Comparison of ENCODE assay signal across 16 cellular contexts in the genomic region with DNA sequence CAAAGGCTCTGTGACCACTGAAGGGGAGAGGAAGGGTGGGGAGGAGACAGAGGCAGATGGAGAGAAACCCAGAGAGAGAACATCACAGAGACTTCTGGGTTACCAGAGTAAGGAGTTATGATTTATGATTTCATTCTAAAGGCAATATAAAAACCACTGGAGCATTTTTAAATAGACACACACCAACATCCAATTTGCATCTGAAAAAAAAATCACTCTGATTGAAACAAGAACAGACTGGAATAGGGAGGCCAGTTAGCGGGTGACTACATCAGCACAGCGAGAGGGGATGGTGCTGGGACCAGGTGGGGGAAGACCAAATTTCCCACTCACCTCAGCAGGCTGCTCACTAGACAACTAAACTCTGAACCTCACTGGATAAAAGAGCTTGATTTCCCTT.
A peak's percentile ranks its signal among the peaks of the same experiment; 100 is the strongest.
DNase-seq lines count a peak whose midpoint lies in the region; ATAC-seq, FAIRE-seq and TF ChIP-seq lines count a peak whose summit lies in the region.
"Had no signal": no experiment of that assay in that cellular context is flagged by ENCODE, and none has a peak within 500 bp of the region (broad histone marks: within the 10 kb centered on the region; RNA-seq: fewer than 3 reads in every experiment).

No MANE protein-coding gene starts in this region.

- H3K27me3 ChIP-seq in IMR-90 (ENCODE audit: control insufficient read depth, insufficient read depth, low read length) (no peaks in the 10 kb centered on the region), astrocyte (ENCODE audit: insufficient read depth, low read length) (no peaks in the 10 kb centered on the region)
- H3K27me3 ChIP-seq: adrenal gland had no signal

- no peak for ATAC-seq in IMR-90 (ENCODE audit: low read depth)

- no peaks in the 10 kb centered on the region for H3K9me3 ChIP-seq in IMR-90 (ENCODE audit: control insufficient read depth, insufficient read depth, low read length)
- H3K9me3 ChIP-seq in astrocyte (ENCODE audit: insufficient read depth, low read depth, low read length): no peaks in the 10 kb centered on the region
- H3K9me3 ChIP-seq: adrenal gland had no signal

- H3K9me1 ChIP-seq in IMR-90 (ENCODE audit: insufficient read depth, low read length): peaks cover 13% of the 10 kb centered on the region

- H3K56ac ChIP-seq in IMR-90 (ENCODE audit: extremely low read depth, insufficient read depth, low read length): no peak overlapping the region

- H2BK120ac ChIP-seq in IMR-90 (ENCODE audit: low read depth, low read length): no peak overlapping the region

- intact Hi-C loops in IMR-90 (cut with micrococcal nuclease): no loop called here

- WGBS in IMR-90 (ENCODE audit: extremely low coverage in 2 of 2, insufficient read length in 1 of 2), 2 experiments: no CpG with 5 or more reads among the region's 2 CpGs

- no peak overlapping the region for H3K27ac ChIP-seq in IMR-90 (ENCODE audit: insufficient read depth, low read length)
- peak overlapping the region; percentile 84 for H3K27ac ChIP-seq in astrocyte (ENCODE audit: low read depth, low read length)
- H3K27ac ChIP-seq: adrenal gland, left ventricle myocardium inferior had no signal

- no peak overlapping the region for H3K14ac ChIP-seq in IMR-90 (replicated peaks; ENCODE audit: low read depth, low read length)

- H3K4me1 ChIP-seq in IMR-90 (ENCODE audit: control insufficient read depth, insufficient read depth, low read length) (peaks cover 9% of the 10 kb centered on the region), astrocyte (ENCODE audit: insufficient read depth, low read length) (peaks cover 23% of the 10 kb centered on the region)
- H3K4me1 ChIP-seq: left ventricle myocardium inferior had no signal

- peak; percentile 10 for DNase-seq in ELR (ENCODE audit: low read depth)
- no peak for DNase-seq in IMR-90
- DNase-seq in astrocyte (ENCODE audit: low read depth): no peak
- no peak for DNase-seq in mesothelial cell of epicardium (ENCODE audit: low spot score in 2 of 2, unreplicated experiment in 2 of 2)
- no peak for DNase-seq in T1000 (lab: John Stamatoyannopoulos, UW)
- DNase-seq in OCI-M2 (lab: John Stamatoyannopoulos, UW; ENCODE audit: unreplicated experiment): no peak
- DNase-seq in RCC 7860 (ENCODE audit: low spot score): no peak
- DNase-seq: activated CD4-positive, alpha-beta T cell treated with anti-CD3 and anti-CD28 coated beads, Interleukin-2, amount 50 U/mL, for 1 hour; CD4-positive, CD25-positive, alpha-beta regulatory T cell; left ventricle myocardium inferior; stimulated activated CD4-positive, alpha-beta T cell treated with anti-CD3 and anti-CD28 coated beads, Interleukin-4, amount 100 ng/mL, for 24 hours had no signal

- H2AK5ac ChIP-seq in IMR-90 (ENCODE audit: low read depth, low read length): 0 out of 2 replicates have a peak overlapping the region, but pooled peaks have one; percentile 27

- H3K27ac Mint-ChIP-seq in astrocyte (ENCODE audit: unreplicated experiment) (peak overlapping the region; percentile 65), mesothelial cell of epicardium (peak overlapping the region; percentile 49)
- H3K27ac Mint-ChIP-seq: type B pancreatic cell had no signal

- FAIRE-seq in astrocyte (lab: Jason Lieb, UNC) (no peak), RCC 7860 (lab: Jason Lieb, UNC) (no peak)
- FAIRE-seq: GM18507, GM19239 had no signal

- no peak for TF ChIP-seq RAD21 in IMR-90 (IDR thresholded peaks at IDR 0.05; ENCODE audit: low read length)

- no peak for TF ChIP-seq POLR2A in IMR-90 (IDR thresholded peaks at IDR 0.05; ENCODE audit: low read depth, low read length)

- no peak overlapping the region for H4K91ac ChIP-seq in IMR-90 (ENCODE audit: insufficient read depth, low read depth, low read length)

- H4K8ac ChIP-seq in IMR-90 (ENCODE audit: low read depth in 2 of 2, low read length in 2 of 2): no peak overlapping the region; a peak in 1 of 4 replicates

- H3K27me3 Mint-ChIP-seq in astrocyte (ENCODE audit: low read depth, unreplicated experiment): no peaks in the 10 kb centered on the region
- H3K27me3 Mint-ChIP-seq in mesothelial cell of epicardium (ENCODE audit: low read depth): no peaks in the 10 kb centered on the region
- H3K27me3 Mint-ChIP-seq: CD4-positive, CD25-positive, alpha-beta regulatory T cell; type B pancreatic cell had no signal

- H3K79me2 ChIP-seq in astrocyte (ENCODE audit: insufficient read depth, low read length): peaks cover 3% of the 10 kb centered on the region

- no peak overlapping the region for H2AK9ac ChIP-seq in IMR-90 (replicated peaks; ENCODE audit: low read depth, low read length, poor library complexity)

- H3K4ac ChIP-seq in IMR-90 (ENCODE audit: low read depth, low read length): no peak overlapping the region

- H2BK5ac ChIP-seq in IMR-90 (ENCODE audit: low read depth, low read length, poor library complexity, severe bottlenecking): no peak overlapping the region

- no peak overlapping the region for H4K5ac ChIP-seq in IMR-90 (ENCODE audit: low read depth, low read length)

- no peak overlapping the region for H2BK20ac ChIP-seq in IMR-90 (ENCODE audit: low read depth, low read length)

- no peak overlapping the region for H3K23ac ChIP-seq in IMR-90 (ENCODE audit: low read depth, low read length)

- H3K4me3 ChIP-seq in IMR-90 (ENCODE audit: insufficient read depth, low read depth, low read length) (no peak overlapping the region), astrocyte (ENCODE audit: insufficient read depth, low read depth, low read length) (no peak overlapping the region)
- H3K4me3 ChIP-seq: adrenal gland, left ventricle myocardium inferior had no signal

- dilution Hi-C loops in IMR-90 (cut with HindIII; ENCODE audit: low sequenced_read_pairs, unreplicated experiment): no loop called here

- POLR2A ChIA-PET in IMR-90 (lab: Charles Lee; ENCODE audit: unreplicated experiment): no interaction called here

- peaks cover 27% of the 10 kb centered on the region for H3K4me1 Mint-ChIP-seq in astrocyte (ENCODE audit: low read depth, unreplicated experiment)
- H3K4me1 Mint-ChIP-seq in mesothelial cell of epicardium: peaks cover 20% of the 10 kb centered on the region

- H3K9me3 Mint-ChIP-seq in astrocyte (ENCODE audit: unreplicated experiment): no peaks in the 10 kb centered on the region
- H3K9me3 Mint-ChIP-seq in mesothelial cell of epicardium: peaks cover 11% of the 10 kb centered on the region
- H3K9me3 Mint-ChIP-seq: dendritic cell treated with granulocyte-macrophage colony-stimulating factor and Interleukin-4, amounts not matched to agents 40 ng/mL and 50 ng/mL, for 4 days had no signal

- CTCF ChIA-PET in IMR-90 (lab: Yijun Ruan, JAX): interaction anchor here (1.1 kb wide), 1 partner anchor 103 kb away, joined by 3 read pairs; no protein-coding TSS in a partner anchor

- in situ Hi-C loops in IMR-90 (cut with MboI; ENCODE audit: low sequenced_read_pairs): loop anchor here (10.0 kb wide), 1 partner anchor 106 kb away; the partner anchor contains the start of gene AGPAT4

- H3K4me2 ChIP-seq in IMR-90 (ENCODE audit: low read depth, low read length) (no peak overlapping the region), astrocyte (ENCODE audit: low read length) (peak overlapping the region; percentile 61)

- no peak overlapping the region for H2BK15ac ChIP-seq in IMR-90 (ENCODE audit: low read depth, low read length)

- H3K36me3 ChIP-seq in IMR-90 (ENCODE audit: control insufficient read depth, insufficient read depth, low read length) (peaks cover 4% of the 10 kb centered on the region), astrocyte (ENCODE audit: insufficient read depth, low read length) (peaks cover 7% of the 10 kb centered on the region)

- H2AFZ ChIP-seq in IMR-90 (replicated peaks; ENCODE audit: low read length, poor library complexity): no peak overlapping the region
- no peak overlapping the region for H2AFZ ChIP-seq in astrocyte (ENCODE audit: low read depth, low read length)

- H3K18ac ChIP-seq in IMR-90 (ENCODE audit: low read depth, low read length): peak overlapping the region; percentile 50; the same call in 1 of the 2 replicates

- H3K9ac ChIP-seq in IMR-90 (ENCODE audit: low read depth, low read length): no peak overlapping the region
- peak overlapping the region; percentile 49 for H3K9ac ChIP-seq in astrocyte (ENCODE audit: low read length)

- H3K4me3 Mint-ChIP-seq in astrocyte (ENCODE audit: unreplicated experiment) (no peak overlapping the region), mesothelial cell of epicardium (no peak overlapping the region)
- H3K4me3 Mint-ChIP-seq: CD4-positive, CD25-positive, alpha-beta regulatory T cell; dendritic cell treated with granulocyte-macrophage colony-stimulating factor and Interleukin-4, amounts not matched to agents 40 ng/mL and 50 ng/mL, for 4 days had no signal

- no peaks in the 10 kb centered on the region for H4K20me1 ChIP-seq in IMR-90 (ENCODE audit: insufficient read depth, low read length)
- H4K20me1 ChIP-seq in astrocyte (ENCODE audit: insufficient read depth, low read length): peaks cover 5% of the 10 kb centered on the region

- BruUV-seq in IMR-90 (replicated peaks; lab: Mats Ljungman, UMichigan): no TSS peak

- H3K36me3 Mint-ChIP-seq in astrocyte (ENCODE audit: low read depth, unreplicated experiment): peaks cover 19% of the 10 kb centered on the region
- peaks cover 2% of the 10 kb centered on the region for H3K36me3 Mint-ChIP-seq in mesothelial cell of epicardium

- peaks cover 10% of the 10 kb centered on the region in 2 experiments; a peak in 3 of 4 replicates for H3K79me1 ChIP-seq in IMR-90 (ENCODE audit: low read depth in 1 of 2, low read length in 2 of 2)

- TF ChIP-seq CTCF in IMR-90 (conservative IDR thresholded peaks at IDR 0.05; ENCODE audit: low read depth, low read length) (no peak), astrocyte (IDR thresholded peaks at IDR 0.05; ENCODE audit: insufficient read depth, low read depth, low read length) (no peak), mesothelial cell of epicardium (IDR thresholded peaks at IDR 0.05; ENCODE audit: unreplicated experiment) (no peak)

TF ChIP-seq in IMR-90, 13 proteins besides CTCF, POLR2A, EP300 and RAD21 (continues in another document):
- TF ChIP-seq RFX5 (IDR thresholded peaks at IDR 0.05; ENCODE audit: low read depth, low read length) (no peak), NFE2L2 (IDR thresholded peaks at IDR 0.05; ENCODE audit: low read depth, low read length) (no peak), MAFK (IDR thresholded peaks at IDR 0.05; ENCODE audit: low read depth, low read length) (no peak), FOS (IDR thresholded peaks at IDR 0.05; ENCODE audit: low read depth, low read length) (no peak), RCOR1 (IDR thresholded peaks at IDR 0.05; ENCODE audit: insufficient replicate concordance, low read length) (no peak)
- TF ChIP-seq, protein P1, sequence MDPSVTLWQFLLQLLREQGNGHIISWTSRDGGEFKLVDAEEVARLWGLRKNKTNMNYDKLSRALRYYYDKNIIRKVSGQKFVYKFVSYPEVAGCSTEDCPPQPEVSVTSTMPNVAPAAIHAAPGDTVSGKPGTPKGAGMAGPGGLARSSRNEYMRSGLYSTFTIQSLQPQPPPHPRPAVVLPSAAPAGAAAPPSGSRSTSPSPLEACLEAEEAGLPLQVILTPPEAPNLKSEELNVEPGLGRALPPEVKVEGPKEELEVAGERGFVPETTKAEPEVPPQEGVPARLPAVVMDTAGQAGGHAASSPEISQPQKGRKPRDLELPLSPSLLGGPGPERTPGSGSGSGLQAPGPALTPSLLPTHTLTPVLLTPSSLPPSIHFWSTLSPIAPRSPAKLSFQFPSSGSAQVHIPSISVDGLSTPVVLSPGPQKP (IDR thresholded peaks at IDR 0.05; ENCODE audit: borderline replicate concordance, low read depth, low read length): no peak
